ENCODE assay signal across 7 cellular contexts in the genomic region with DNA sequence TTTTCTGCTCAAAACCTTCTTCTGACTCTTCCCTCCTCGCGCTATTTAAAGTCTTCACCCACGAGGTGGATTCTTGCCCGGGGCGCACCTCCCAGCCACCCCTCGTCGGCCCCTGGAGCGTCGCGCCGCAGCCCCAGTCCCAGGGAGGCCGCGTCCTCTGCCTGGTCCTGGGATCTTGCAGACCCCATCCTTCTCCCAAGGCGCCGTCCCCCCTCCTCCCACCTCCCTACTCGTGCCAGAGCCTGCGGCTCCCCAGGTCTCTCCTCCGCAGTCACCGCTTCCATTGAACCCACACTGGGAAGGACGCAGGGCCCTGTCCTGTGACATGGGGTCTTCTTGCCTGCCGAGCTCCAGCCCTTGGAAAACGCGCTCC. TPM values are rescaled to one million over a fixed set of nuclear protein-coding genes. Genes with fewer than 3 reads are reported as not detected.
A peak's percentile ranks its signal among the peaks of the same experiment; 100 is the strongest.
DNase-seq lines count a peak whose midpoint lies in the region; ATAC-seq, FAIRE-seq and TF ChIP-seq lines count a peak whose summit lies in the region.

No MANE protein-coding gene starts in this region.

- H3K4me3 Mint-ChIP-seq in activated naive CD4-positive, alpha-beta T cell treated with anti-CD3 and anti-CD28 coated beads, Interleukin-2, amount 50 U/mL, for 24 hours = peak overlapping the region; percentile 99

- peak overlapping the region; percentile 98 for H3K27ac ChIP-seq in left ventricle myocardium inferior (replicated peaks)
- peak overlapping the region; percentile 84 for H3K27ac ChIP-seq in prostate gland

- DNase-seq in left ventricle myocardium inferior (no peak), prostate gland (ENCODE audit: low spot score) (no peak), frontal cortex (ENCODE audit: low spot score in 2 of 2) (no peak), NCI-H2107 (lab: John Stamatoyannopoulos, UW) (no peak)

- intact Hi-C loops in left ventricle myocardium inferior (cut with micrococcal nuclease) (no loop called here), prostate gland (cut with DNase I) (loop anchor here (10.0 kb wide), 1 partner anchor 207 kb away; the partner anchor contains the start of gene ZNF611)

- H3K27me3 ChIP-seq in left ventricle myocardium inferior (ENCODE audit: low read depth) (no peaks in the 10 kb centered on the region), prostate gland (replicated peaks; ENCODE audit: insufficient read depth) (no peaks in the 10 kb centered on the region)

- H3K9me3 ChIP-seq in left ventricle myocardium inferior (replicated peaks) (peaks cover 11% of the 10 kb centered on the region), prostate gland (no peaks in the 10 kb centered on the region)

- peaks cover 30% of the 10 kb centered on the region for H3K4me1 Mint-ChIP-seq in activated naive CD4-positive, alpha-beta T cell treated with anti-CD3 and anti-CD28 coated beads, Interleukin-2, amount 50 U/mL, for 24 hours

- ATAC-seq in GM19324 (IDR thresholded peaks at IDR 0.05; ENCODE audit: low FRiP score, unreplicated experiment) = peak; percentile 7
- ATAC-seq in HG03342 (IDR thresholded peaks at IDR 0.05; ENCODE audit: unreplicated experiment) = peak; percentile 22

- no peak for FAIRE-seq in frontal cortex (lab: Jason Lieb, UNC)

- H3K27ac Mint-ChIP-seq in activated naive CD4-positive, alpha-beta T cell treated with anti-CD3 and anti-CD28 coated beads, Interleukin-2, amount 50 U/mL, for 24 hours = peak overlapping the region; percentile 98

- TF ChIP-seq POLR2A in prostate gland (IDR thresholded peaks at IDR 0.05) = no peak

- H3K4me1 ChIP-seq in left ventricle myocardium inferior (peaks cover 31% of the 10 kb centered on the region), prostate gland (replicated peaks) (no peaks in the 10 kb centered on the region)

- H3K27me3 Mint-ChIP-seq in activated naive CD4-positive, alpha-beta T cell treated with anti-CD3 and anti-CD28 coated beads, Interleukin-2, amount 50 U/mL, for 24 hours = no peaks in the 10 kb centered on the region

- WGBS in prostate gland = 1% methylated on average over 23 of the region's 23 CpGs

- H3K36me3 ChIP-seq in left ventricle myocardium inferior (peaks cover 2% of the 10 kb centered on the region), prostate gland (no peaks in the 10 kb centered on the region)

- peaks cover 22% of the 10 kb centered on the region for H3K36me3 Mint-ChIP-seq in activated naive CD4-positive, alpha-beta T cell treated with anti-CD3 and anti-CD28 coated beads, Interleukin-2, amount 50 U/mL, for 24 hours

- H3K4me3 ChIP-seq in left ventricle myocardium inferior (peak overlapping the region; percentile 84), prostate gland (peak overlapping the region; percentile 54 to 64)

- H3K9me3 Mint-ChIP-seq in activated naive CD4-positive, alpha-beta T cell treated with anti-CD3 and anti-CD28 coated beads, Interleukin-2, amount 50 U/mL, for 24 hours = no peaks in the 10 kb centered on the region

- TF ChIP-seq CTCF in left ventricle myocardium inferior (IDR thresholded peaks at IDR 0.05; ENCODE audit: borderline replicate concordance) (no peak), prostate gland (IDR thresholded peaks at IDR 0.05) (no peak)

RNA-seq across cellular contexts. Expression of gene ZNF808, which starts 0.5 kb away (rescaled TPM):
- total RNA-seq in left ventricle myocardium inferior (34.0 TPM), prostate gland (10 to 100 TPM; 14.5 to 21.7 TPM), frontal cortex (17.9 TPM)

RNA-seq across cellular contexts. Expression of gene ZNF701, which starts 42.1 kb away (rescaled TPM):
- total RNA-seq in left ventricle myocardium inferior = 18.4 TPM
- total RNA-seq in prostate gland = 10 to 100 TPM; 15.4 to 22.1 TPM
- total RNA-seq in frontal cortex = 22.4 TPM
